21 cellular contexts compared by ENCODE assay signal in the genomic region with DNA sequence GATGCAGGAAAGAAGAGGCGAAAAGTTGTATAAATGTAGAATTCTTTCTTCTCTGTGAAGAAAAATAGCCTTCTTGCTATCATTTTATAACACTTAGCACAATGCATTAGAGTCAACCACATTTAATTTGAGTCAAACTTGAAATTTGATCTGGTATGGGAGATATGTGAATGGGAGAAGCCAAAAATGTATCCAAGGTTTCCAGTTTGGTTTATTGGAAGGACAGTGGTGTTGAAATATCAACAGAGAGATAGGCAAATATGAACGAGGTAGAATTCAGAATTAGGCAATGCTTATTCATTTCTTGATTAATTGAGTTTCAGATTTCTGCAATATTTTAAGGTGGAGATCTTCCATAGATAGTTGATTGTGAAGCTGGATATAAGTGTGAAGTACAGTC.
DNase-seq lines count a peak whose midpoint lies in the region; ATAC-seq and TF ChIP-seq lines count a peak whose summit lies in the region.
"Had no signal": no experiment of that assay in that cellular context is flagged by ENCODE, and none has a peak within 500 bp of the region (broad histone marks: within the 10 kb centered on the region; RNA-seq: fewer than 3 reads in every experiment).

No MANE protein-coding gene starts in this region.

- H3K36me3 Mint-ChIP-seq in activated T-cell treated with anti-CD3 and anti-CD28 coated beads, Interleukin-2, amount 50 U/mL, for 72 hours (ENCODE audit: insufficient read depth in 2 of 2): no peaks in the 10 kb centered on the region
- H3K36me3 Mint-ChIP-seq: CD14-positive monocyte had no signal

- H3K36me3 ChIP-seq in adipocyte (ENCODE audit: control insufficient read depth, insufficient read depth, low read length, severe bottlenecking) (no peaks in the 10 kb centered on the region), fibroblast of lung (ENCODE audit: control insufficient read depth, insufficient read depth, low read length) (no peaks in the 10 kb centered on the region)
- H3K36me3 ChIP-seq: BE2C; BLaER1 treated with 17β-estradiol and CSF1 and Interleukin-3, amounts not matched to agents 10 nM and 100 nM had no signal

- no peak overlapping the region for H2AFZ ChIP-seq in fibroblast of lung (ENCODE audit: low read length)
- H2AFZ ChIP-seq: GM23338 had no signal

- ATAC-seq in left colon: no peak
- ATAC-seq in HG03159 (IDR thresholded peaks at IDR 0.05; ENCODE audit: unreplicated experiment): no peak
- no peak for ATAC-seq in activated T-cell treated with anti-CD3 and anti-CD28 coated beads, Interleukin-2, amount 50 U/mL, for 72 hours (replicated peaks in 1 of 2)
- ATAC-seq: A549, GM23338, HCT116 had no signal

- DNase-seq in adipocyte (ENCODE audit: low read depth): peak; percentile 2
- DNase-seq in fibroblast of lung (ENCODE audit: low read depth in 2 of 2): peak; percentile 47 to 48
- peak; percentile 42 for DNase-seq in iris pigment epithelial cell (ENCODE audit: low read depth)
- no peak for DNase-seq in left colon
- DNase-seq in activated T-cell treated with anti-CD3 and anti-CD28 coated beads, Interleukin-2, amount 50 U/mL, for 72 hours: no peak
- DNase-seq: 8988T; ACHN; AML-193; BE2C; CD4-positive, alpha-beta T cell; CD8-positive, alpha-beta memory T cell; DMS 273 treated with DMSO at 0.1 percent for 48 hours; EL; GDM1; H9 had no signal

- H3K4me2 ChIP-seq in fibroblast of lung (ENCODE audit: extremely low read depth, insufficient read depth, low read length): no peak overlapping the region
- H3K4me2 ChIP-seq: A549; BLaER1 treated with 17β-estradiol and CSF1 and Interleukin-3, amounts not matched to agents 10 nM and 100 nM; GM23338 had no signal

- H3K4me1 Mint-ChIP-seq in activated T-cell treated with anti-CD3 and anti-CD28 coated beads, Interleukin-2, amount 50 U/mL, for 72 hours (ENCODE audit: low read depth): no peaks in the 10 kb centered on the region
- H3K4me1 Mint-ChIP-seq: CD14-positive monocyte; CD8-positive, alpha-beta memory T cell; GM23338; H9 had no signal

- H3K4me1 ChIP-seq in adipocyte (ENCODE audit: control insufficient read depth, insufficient read depth, low read length) (no peaks in the 10 kb centered on the region), fibroblast of lung (ENCODE audit: control insufficient read depth, extremely low read depth, insufficient read depth, low read length) (no peaks in the 10 kb centered on the region)
- H3K4me1 ChIP-seq: A549; BE2C; BLaER1 treated with 17β-estradiol and CSF1 and Interleukin-3, amounts not matched to agents 10 nM and 100 nM had no signal

- H3K79me2 ChIP-seq in fibroblast of lung (ENCODE audit: control insufficient read depth, insufficient read depth, low read length): no peaks in the 10 kb centered on the region

- H3K4me3 ChIP-seq in adipocyte (ENCODE audit: low read length): no peak overlapping the region
- H3K4me3 ChIP-seq in fibroblast of lung (replicated peaks in 1 of 4; ENCODE audit: control extremely low read depth in 1 of 4, insufficient read depth in 1 of 4, low read depth in 3 of 4, low read length in 4 of 4): no peak overlapping the region
- H3K4me3 ChIP-seq: A549; BLaER1 treated with 17β-estradiol and CSF1 and Interleukin-3, amounts not matched to agents 10 nM and 100 nM; GM23338 had no signal

- intact Hi-C loops in left colon (cut with DNase I, micrococcal nuclease): no loop called here

- H3K9ac ChIP-seq in adipocyte (ENCODE audit: low read length): no peak overlapping the region
- no peak overlapping the region for H3K9ac ChIP-seq in fibroblast of lung (ENCODE audit: insufficient read depth, low read length)
- H3K9ac ChIP-seq: BLaER1 treated with 17β-estradiol and CSF1 and Interleukin-3, amounts not matched to agents 10 nM and 100 nM had no signal

- no peaks in the 10 kb centered on the region for H3K27me3 Mint-ChIP-seq in activated T-cell treated with anti-CD3 and anti-CD28 coated beads, Interleukin-2, amount 50 U/mL, for 72 hours (ENCODE audit: low read depth)
- H3K27me3 Mint-ChIP-seq: CD4-positive, alpha-beta T cell; CD8-positive, alpha-beta memory T cell had no signal

- H3K27ac ChIP-seq in fibroblast of lung (ENCODE audit: insufficient read depth, low read length): no peak overlapping the region
- H3K27ac ChIP-seq: A549; BLaER1 treated with 17β-estradiol and CSF1 and Interleukin-3, amounts not matched to agents 10 nM and 100 nM had no signal

- H3K9me3 ChIP-seq in adipocyte (ENCODE audit: control insufficient read depth, low read length) (peaks cover 1% of the 10 kb centered on the region), fibroblast of lung (ENCODE audit: control insufficient read depth, insufficient read depth, low read depth, low read length) (no peaks in the 10 kb centered on the region)
- H3K9me3 ChIP-seq: A549, BE2C had no signal

- no peaks in the 10 kb centered on the region for H4K20me1 ChIP-seq in fibroblast of lung (ENCODE audit: control insufficient read depth, extremely low read depth, insufficient read depth, low read length)
- H4K20me1 ChIP-seq: BLaER1 treated with 17β-estradiol and CSF1 and Interleukin-3, amounts not matched to agents 10 nM and 100 nM had no signal

- no peak overlapping the region for H3K27ac Mint-ChIP-seq in activated T-cell treated with anti-CD3 and anti-CD28 coated beads, Interleukin-2, amount 50 U/mL, for 72 hours
- H3K27ac Mint-ChIP-seq: CD14-positive monocyte; CD4-positive, alpha-beta T cell; CD8-positive, alpha-beta memory T cell; GM23338; H9 had no signal

- H3K9me3 Mint-ChIP-seq in activated T-cell treated with anti-CD3 and anti-CD28 coated beads, Interleukin-2, amount 50 U/mL, for 72 hours: peaks cover 11 to 20% of the 10 kb centered on the region in 2 donors

- H3K4me3 Mint-ChIP-seq in activated T-cell treated with anti-CD3 and anti-CD28 coated beads, Interleukin-2, amount 50 U/mL, for 72 hours: no peak overlapping the region
- H3K4me3 Mint-ChIP-seq: CD14-positive monocyte; CD4-positive, alpha-beta T cell; CD8-positive, alpha-beta memory T cell; GM23338; H9 had no signal

- H3K27me3 ChIP-seq in adipocyte (replicated peaks; ENCODE audit: control insufficient read depth, insufficient read depth, low read length) (no peaks in the 10 kb centered on the region), fibroblast of lung (ENCODE audit: control insufficient read depth, insufficient read depth, low read length) (no peaks in the 10 kb centered on the region)
- H3K27me3 ChIP-seq: BE2C; BLaER1 treated with 17β-estradiol and CSF1 and Interleukin-3, amounts not matched to agents 10 nM and 100 nM had no signal

- TF ChIP-seq CTCF in fibroblast of lung (conservative IDR thresholded peaks at IDR 0.05 in 1 of 2, IDR thresholded peaks at IDR 0.05 in 1 of 2; ENCODE audit: low read depth in 1 of 2, low read length in 2 of 2): no peak

Comparison
In these comparisons a context has a peak if more than half of its experiments do, and no peak if none do; other contexts are left out.
1. DNase-seq: peak in adipocyte (single experiment), fibroblast of lung (2 of 2) and iris pigment epithelial cell (single experiment); none in left colon (0 of 2) and activated T-cell treated with anti-CD3 and anti-CD28 coated beads, Interleukin-2, amount 50 U/mL, for 72 hours (0 of 2).